9 cellular contexts compared by ENCODE assay signal in the genomic region with DNA sequence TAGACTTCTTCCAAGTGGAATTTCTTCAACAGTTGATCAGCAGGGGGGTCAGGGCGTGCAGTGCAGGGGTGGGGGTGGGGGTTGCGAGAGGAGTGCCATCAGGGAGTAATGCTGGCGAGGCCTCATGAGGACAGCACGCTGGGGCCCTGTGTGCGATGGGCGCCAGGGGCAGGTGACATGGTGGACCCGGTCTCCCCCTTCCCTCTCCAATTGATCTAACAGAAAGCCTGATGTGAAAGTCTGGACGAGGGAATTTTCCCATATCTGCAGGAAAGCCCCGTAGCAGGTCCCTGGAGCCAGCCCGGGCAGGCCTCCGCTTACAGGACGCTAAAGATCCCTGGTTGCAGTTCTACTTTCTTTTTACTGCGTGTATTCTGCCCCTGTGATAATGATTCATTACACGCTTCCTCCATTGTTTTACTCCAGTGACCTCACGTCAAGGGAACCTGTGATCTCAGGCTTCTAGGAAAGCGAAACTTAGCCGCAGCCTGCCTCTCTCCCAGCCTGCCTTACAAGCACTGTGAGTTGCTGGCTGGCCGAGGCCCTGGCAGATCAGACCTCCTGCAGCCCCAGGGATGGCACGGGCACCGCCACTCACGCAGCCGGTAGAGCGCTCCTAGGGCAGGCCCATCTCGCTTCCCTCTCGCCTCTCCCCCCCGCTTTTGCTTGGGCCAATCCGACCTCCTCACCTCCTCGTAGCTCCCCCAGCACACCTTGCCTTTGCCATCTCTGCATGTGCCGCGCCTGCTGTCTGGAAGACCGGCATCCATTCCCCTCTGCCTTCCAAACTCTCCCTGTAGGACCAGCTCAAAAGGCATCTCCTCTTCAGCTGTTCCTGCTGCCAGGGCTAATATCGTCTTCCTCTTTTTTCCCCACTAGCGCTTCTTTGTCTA. TPM values are rescaled to one million over a fixed set of nuclear protein-coding genes. Genes with fewer than 3 reads are reported as not detected.
DNase-seq lines count a peak whose midpoint lies in the region; ATAC-seq and TF ChIP-seq lines count a peak whose summit lies in the region.
"Had no signal": no experiment of that assay in that cellular context is flagged by ENCODE, and none has a peak within 500 bp of the region (broad histone marks: within the 10 kb centered on the region; RNA-seq: fewer than 3 reads in every experiment).

No MANE protein-coding gene starts in this region.

- DNase-seq in MG63 (peak; percentile 75), cerebellum (ENCODE audit: low spot score) (peak; percentile 73), mesenteric fat pad (ENCODE audit: low spot score) (no peak)
- peak; percentile 89 for DNase-seq in activated CD4-positive, alpha-beta T cell treated with anti-CD3 and anti-CD28 coated beads for 1 hour
- DNase-seq in stimulated activated CD4-positive, alpha-beta T cell treated with anti-CD3 and anti-CD28 coated beads, Interleukin-4, amount 100 ng/mL, for 48 hours (ENCODE audit: low read depth in 2 of 2), result peak; percentile 70 to 78

- H3K27ac ChIP-seq in liver (ENCODE audit: low read depth in 1 of 2, low read length in 2 of 2), result peak overlapping the region; percentile 51 to 68

- no peaks in the 10 kb centered on the region for H3K9me3 ChIP-seq in ES-I3 (ENCODE audit: control insufficient read depth, insufficient read depth, low read length)
- H3K9me3 ChIP-seq in MG63, result peaks cover 11% of the 10 kb centered on the region
- H3K9me3 ChIP-seq in liver (ENCODE audit: control insufficient read depth in 4 of 4, low read length in 3 of 4), result peaks cover 0 to 4% (median 0%) of the 10 kb centered on the region in 4 donors

- H3K4me3 ChIP-seq in MG63 (peak overlapping the region; percentile 3), liver (ENCODE audit: low read depth in 1 of 3, low read length in 3 of 3) (peak overlapping the region; percentile 4 to 45 (median 44))

- H3K9ac ChIP-seq in ES-I3 (ENCODE audit: low read depth, low read length) (0 out of 2 replicates have a peak overlapping the region, but pooled peaks have one; percentile 3), liver (ENCODE audit: low read depth in 1 of 2, low read length in 2 of 2) (peak overlapping the region; percentile 4 to 31)

- H3K27me3 ChIP-seq in MG63, result no peaks in the 10 kb centered on the region
- no peaks in the 10 kb centered on the region for H3K27me3 ChIP-seq in liver (ENCODE audit: control insufficient read depth in 4 of 4, insufficient read depth in 4 of 4, low read length in 3 of 4)

- no peak for TF ChIP-seq CTCF in liver (IDR thresholded peaks at IDR 0.05; ENCODE audit: low read depth, low read length, missing input control)

- WGBS in liver, result 31% methylated on average over 33 of the region's 33 CpGs

- H3K4me1 ChIP-seq in ES-I3 (ENCODE audit: insufficient read depth, low read length) (no peaks in the 10 kb centered on the region), liver (ENCODE audit: control insufficient read depth in 4 of 4, insufficient read depth in 4 of 4, low read length in 3 of 4) (no peaks in the 10 kb centered on the region)

- no peaks in the 10 kb centered on the region for H3K36me3 ChIP-seq in ES-I3 (ENCODE audit: insufficient read depth, low read length)
- H3K36me3 ChIP-seq in MG63, result no peaks in the 10 kb centered on the region
- no peaks in the 10 kb centered on the region for H3K36me3 ChIP-seq in liver (ENCODE audit: control insufficient read depth in 4 of 4, insufficient read depth in 3 of 4, low read depth in 1 of 4, low read length in 3 of 4)

- TF ChIP-seq RAD21 in liver (IDR thresholded peaks at IDR 0.05), result peak; percentile 8 to 17

- ATAC-seq in GM21737 (IDR thresholded peaks at IDR 0.05; ENCODE audit: unreplicated experiment), result peak; percentile 88

TF ChIP-seq in liver, 16 proteins besides CTCF, POLR2A, EP300 and RAD21:
- no peak for TF ChIP-seq GABPA (IDR thresholded peaks at IDR 0.05 in 1 of 2, conservative IDR thresholded peaks at IDR 0.05 in 1 of 2)
- peak; percentile 67 for TF ChIP-seq TAF1 (conservative IDR thresholded peaks at IDR 0.05)
- peak; percentile 84 for TF ChIP-seq YY1 (IDR thresholded peaks at IDR 0.05)
- peak; percentile 32 for TF ChIP-seq SP1 (IDR thresholded peaks at IDR 0.05)
- TF ChIP-seq JUND (IDR thresholded peaks at IDR 0.05), result peak in 1 of 2 donors; percentile 61
- TF ChIP-seq, protein P1, sequence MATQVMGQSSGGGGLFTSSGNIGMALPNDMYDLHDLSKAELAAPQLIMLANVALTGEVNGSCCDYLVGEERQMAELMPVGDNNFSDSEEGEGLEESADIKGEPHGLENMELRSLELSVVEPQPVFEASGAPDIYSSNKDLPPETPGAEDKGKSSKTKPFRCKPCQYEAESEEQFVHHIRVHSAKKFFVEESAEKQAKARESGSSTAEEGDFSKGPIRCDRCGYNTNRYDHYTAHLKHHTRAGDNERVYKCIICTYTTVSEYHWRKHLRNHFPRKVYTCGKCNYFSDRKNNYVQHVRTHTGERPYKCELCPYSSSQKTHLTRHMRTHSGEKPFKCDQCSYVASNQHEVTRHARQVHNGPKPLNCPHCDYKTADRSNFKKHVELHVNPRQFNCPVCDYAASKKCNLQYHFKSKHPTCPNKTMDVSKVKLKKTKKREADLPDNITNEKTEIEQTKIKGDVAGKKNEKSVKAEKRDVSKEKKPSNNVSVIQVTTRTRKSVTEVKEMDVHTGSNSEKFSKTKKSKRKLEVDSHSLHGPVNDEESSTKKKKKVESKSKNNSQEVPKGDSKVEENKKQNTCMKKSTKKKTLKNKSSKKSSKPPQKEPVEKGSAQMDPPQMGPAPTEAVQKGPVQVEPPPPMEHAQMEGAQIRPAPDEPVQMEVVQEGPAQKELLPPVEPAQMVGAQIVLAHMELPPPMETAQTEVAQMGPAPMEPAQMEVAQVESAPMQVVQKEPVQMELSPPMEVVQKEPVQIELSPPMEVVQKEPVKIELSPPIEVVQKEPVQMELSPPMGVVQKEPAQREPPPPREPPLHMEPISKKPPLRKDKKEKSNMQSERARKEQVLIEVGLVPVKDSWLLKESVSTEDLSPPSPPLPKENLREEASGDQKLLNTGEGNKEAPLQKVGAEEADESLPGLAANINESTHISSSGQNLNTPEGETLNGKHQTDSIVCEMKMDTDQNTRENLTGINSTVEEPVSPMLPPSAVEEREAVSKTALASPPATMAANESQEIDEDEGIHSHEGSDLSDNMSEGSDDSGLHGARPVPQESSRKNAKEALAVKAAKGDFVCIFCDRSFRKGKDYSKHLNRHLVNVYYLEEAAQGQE (IDR thresholded peaks at IDR 0.05), result peak; percentile 30
- TF ChIP-seq RXRA (IDR thresholded peaks at IDR 0.05), result peak in 1 of 2 donors; percentile 27
- no peak for TF ChIP-seq FOXA2 (IDR thresholded peaks at IDR 0.05)
- TF ChIP-seq NR2F2 (IDR thresholded peaks at IDR 0.05), result no peak

RNA-seq across cellular contexts. Expression of a gene that starts 19.2 kb away (rescaled TPM):
- 1.0 TPM in 1 of 2 replicates, not detected in the other for total RNA-seq in MG63 (2014; rRNA removed; shearing (Covaris generic); ENCODE audit: low replicate concordance)
- total RNA-seq in cerebellum (not detected), liver (1 to 10 TPM; 1.8 to 3.4 TPM), mesenteric fat pad (not detected)
- under 1 TPM; 0.61 to 0.97 TPM for polyA plus RNA-seq in liver
- total RNA-seq: frontal cortex had no signal

RNA-seq across cellular contexts. Expression of a gene that starts 50.6 kb away (rescaled TPM):
- 5.3 and 13.7 TPM in 2 replicates for total RNA-seq in MG63 (2014; rRNA removed; shearing (Covaris generic); ENCODE audit: low replicate concordance)
- total RNA-seq in cerebellum (2.6 TPM), liver (1 to 10 TPM; 7.4 to 9.3 TPM), mesenteric fat pad (50.9 TPM)
- 10 to 100 TPM; 12.7 to 17.8 TPM for polyA plus RNA-seq in liver
